8 cellular contexts compared by ENCODE assay signal in genomic region chr2:167322795-167323194, GRCh38. TPM values are rescaled to one million over a fixed set of nuclear protein-coding genes. Genes with fewer than 3 reads are reported as not detected.
"Had no signal": no experiment of that assay in that cellular context is flagged by ENCODE, and none has a peak within 500 bp of the region (broad histone marks: within the 10 kb centered on the region; RNA-seq: fewer than 3 reads in every experiment).

No MANE protein-coding gene starts in this region.

- H3K4me1 ChIP-seq: HAP-1 had no signal

- H3K27ac Mint-ChIP-seq: H9, HFFc6 had no signal

- DNase-seq: GM23248, GOT3, H7, H9, HCEC 1CT, HFFc6 had no signal

- H3K9ac ChIP-seq: GM23248 had no signal

- H3K9me3 ChIP-seq: HAP-1 had no signal

- H3K4me3 Mint-ChIP-seq: H9, HFFc6 had no signal

- H3K4me3 ChIP-seq: GM23248, HAP-1 had no signal

- H3K27ac ChIP-seq: GM23248 had no signal

- H2AFZ ChIP-seq: GM23248 had no signal

- H3K36me3 ChIP-seq: HAP-1 had no signal

- ATAC-seq: HCT116 had no signal

RNA-seq across cellular contexts. Expression of gene B3GALT1, which starts 30.0 kb away (rescaled TPM):
- total RNA-seq: GM23248, HFFc6 had no signal
- polyA plus RNA-seq: GM23248 had no signal
